16 cellular contexts compared by ENCODE assay signal in genomic region chr7:8205572-8205971, GRCh38. TPM values are rescaled to one million over a fixed set of nuclear protein-coding genes. Genes with fewer than 3 reads are reported as not detected.
"Had no signal": no experiment of that assay in that cellular context is flagged by ENCODE, and none has a peak within 500 bp of the region (broad histone marks: within the 10 kb centered on the region; RNA-seq: fewer than 3 reads in every experiment).

No MANE protein-coding gene starts in this region.

- H3K36me3 ChIP-seq: left lung, neutrophil had no signal

- H3K9me3 ChIP-seq: left lung, neutrophil had no signal

- DNase-seq: activated CD4-positive, alpha-beta memory T cell treated with anti-CD3 and anti-CD28 coated beads for 36 hours; activated CD4-positive, alpha-beta T cell treated with anti-CD3 and anti-CD28 coated beads for 36 hours; activated CD8-positive, alpha-beta memory T cell treated with anti-CD3 and anti-CD28 coated beads, Interleukin-2, amount 10 ng/mL, durations not matched to agents 7 days and 5 days; activated naive CD4-positive, alpha-beta T cell treated with anti-CD3 and anti-CD28 coated beads, Interleukin-2, amount 10 ng/mL, durations not matched to agents 7 days and 5 days; activated T-cell treated with anti-CD3 and anti-CD28 coated beads, Interleukin-2, amount 50 U/mL, for 1 hour; cerebellar nuclear complex; effector memory CD4-positive, alpha-beta T cell; left lung; mammary epithelial cell; natural killer cell; retina; stimulated activated CD4-positive, alpha-beta T cell treated with anti-CD3 and anti-CD28 coated beads, Interleukin-15, amount 100 ng/mL, for 24 hours; stimulated activated CD4-positive, alpha-beta T cell treated with anti-CD3 and anti-CD28 coated beads, Interleukin-4, amount 100 ng/mL, for 24 hours; stimulated activated naive CD4-positive, alpha-beta T cell had no signal

- H3K27me3 ChIP-seq: left lung, neutrophil had no signal

- H3K4me3 ChIP-seq: left lung had no signal

- ATAC-seq: activated CD4-positive, alpha-beta T cell treated with anti-CD3 and anti-CD28 coated beads for 36 hours; activated CD8-positive, alpha-beta memory T cell treated with anti-CD3 and anti-CD28 coated beads, Interleukin-2, amount 10 ng/mL, durations not matched to agents 7 days and 5 days; left lung; natural killer cell had no signal

- H3K27ac ChIP-seq: left lung, neutrophil had no signal

RNA-seq across cellular contexts. Expression of gene ICA1, which starts 56.4 kb away (rescaled TPM):
- polyA plus RNA-seq: fibroblast of lung had no signal
